Comparison of ENCODE assay signal across 7 cellular contexts in genomic region chr16:56600398-56600999, GRCh38. TPM values are rescaled to one million over a fixed set of nuclear protein-coding genes. Genes with fewer than 3 reads are reported as not detected.
DNase-seq lines count a peak whose midpoint lies in the region; ATAC-seq and TF ChIP-seq lines count a peak whose summit lies in the region.

No MANE protein-coding gene starts in this region.

- intact Hi-C loops in posterior vena cava (cut with DNase I), result no loop called here

- H3K9me3 Mint-ChIP-seq in mesothelial cell of epicardium, result peaks cover 12% of the 10 kb centered on the region

- H3K36me3 Mint-ChIP-seq in mesothelial cell of epicardium, result no peaks in the 10 kb centered on the region

- CTCF ChIA-PET in HEK293 (lab: Yijun Ruan, JAX) (interaction anchor here (0.5 to 6.0 kb wide), 16 partner anchors 9 to 813 kb away, joined by 3 to 40 read pairs (median 3); no protein-coding TSS in a partner anchor), RWPE1 (lab: Yijun Ruan, JAX) (interaction anchor here (0.6 to 1.2 kb wide), 17 partner anchors 9 to 1391 kb away, joined by 3 to 14 read pairs (median 3); partner anchors contain the start of gene MT1E)

- peaks cover 45% of the 10 kb centered on the region for H3K27me3 Mint-ChIP-seq in mesothelial cell of epicardium (ENCODE audit: low read depth)

- H3K4me3 Mint-ChIP-seq in mesothelial cell of epicardium, result no peak overlapping the region

- H3K27ac Mint-ChIP-seq in mesothelial cell of epicardium, result no peak overlapping the region

- TF ChIP-seq CTCF in HEK293 (tag by site-specific recombination; IDR thresholded peaks at IDR 0.05) (peak; percentile 42; the same call in 1 of the 2 replicates), RWPE1 (conservative IDR thresholded peaks at IDR 0.05; ENCODE audit: low read depth) (peak; percentile 82), mesothelial cell of epicardium (IDR thresholded peaks at IDR 0.05; ENCODE audit: unreplicated experiment) (peak; percentile 18)

- no peak overlapping the region for H3K4me3 ChIP-seq in HEK293 (ENCODE audit: low read depth, low read length)

- H3K27ac ChIP-seq in HEK293 (ENCODE audit: extremely low read depth, low read depth, low read length), result no peak overlapping the region
- H3K27ac ChIP-seq in RWPE1, result no peak overlapping the region

- no peak for ATAC-seq in HG03039 (IDR thresholded peaks at IDR 0.05; ENCODE audit: unreplicated experiment)

- DNase-seq in D341Med (ENCODE audit: low spot score) (peak; percentile 64), RWPE1 (ENCODE audit: low spot score) (peak; percentile 62), dermis blood vessel endothelial cell (peak; percentile 76), mesothelial cell of epicardium (ENCODE audit: low spot score in 2 of 2, unreplicated experiment in 2 of 2) (no peak), posterior vena cava (ENCODE audit: low spot score) (no peak)

- no peaks in the 10 kb centered on the region for H3K36me3 ChIP-seq in HEK293 (ENCODE audit: control insufficient read depth in 2 of 2, insufficient read depth in 1 of 2, low read length in 2 of 2)

- no peaks in the 10 kb centered on the region for H3K4me1 ChIP-seq in HEK293 (ENCODE audit: control insufficient read depth, insufficient read depth, low read length)

- H3K4me1 Mint-ChIP-seq in mesothelial cell of epicardium, result no peaks in the 10 kb centered on the region

- no peaks in the 10 kb centered on the region for H3K9me3 ChIP-seq in HEK293 (ENCODE audit: control insufficient read depth, insufficient read depth, low read depth, low read length)

- POLR2A ChIA-PET in HEK293 (lab: Yijun Ruan, JAX), result interaction anchor here (0.9 kb wide), 1 partner anchor 18 kb away, joined by 3 read pairs; no protein-coding TSS in a partner anchor
- POLR2A ChIA-PET in RWPE1 (lab: Yijun Ruan, JAX; ENCODE audit: low non-redundant PET), result no interaction called here

TF ChIP-seq in HEK293, 187 proteins besides CTCF, POLR2A, EP300 and RAD21:
- TF ChIP-seq PRDM4 (tag by site-specific recombination; IDR thresholded peaks at IDR 0.05) (0 out of 2 replicates have a peak, but pooled peaks have one; percentile 20), PRDM2 (tag by site-specific recombination; IDR thresholded peaks at IDR 0.05; ENCODE audit: borderline replicate concordance) (no peak)

RNA-seq across cellular contexts. Expression of gene MT2A, which starts 7.9 kb away (rescaled TPM):
- total RNA-seq in dermis blood vessel endothelial cell, result 21.3 and 82.5 TPM in 2 replicates
- total RNA-seq in mesothelial cell of epicardium, result 4.4 to 5.7 TPM (median 5.3 TPM) in 3 replicates
- total RNA-seq in posterior vena cava, result 1,000 to 10,000 TPM in 1 of 2 donors, 100 to 1,000 TPM in 1; 643 to 1,788 TPM

RNA-seq across cellular contexts. Expression of gene MT3, which starts 11.2 kb away (rescaled TPM):
- total RNA-seq in dermis blood vessel endothelial cell (not detected in 2 replicates), mesothelial cell of epicardium (not detected in 3 replicates), posterior vena cava (not detected)

RNA-seq across cellular contexts. Expression of gene MT1E, which starts 25.1 kb away (rescaled TPM):
- total RNA-seq in dermis blood vessel endothelial cell (13.8 and 103 TPM in 2 replicates), mesothelial cell of epicardium (0.99 TPM in 1 of 3 replicates, not detected in the others), posterior vena cava (100 to 1,000 TPM; 240 to 379 TPM)

RNA-seq across cellular contexts. Expression of gene MT1M, which starts 32.0 kb away (rescaled TPM):
- total RNA-seq in dermis blood vessel endothelial cell (0.34 and 0.98 TPM in 2 replicates), mesothelial cell of epicardium (not detected in 3 replicates), posterior vena cava (100 to 1,000 TPM in 1 of 2 donors, 10 to 100 TPM in 1; 82.2 to 146 TPM)

RNA-seq across cellular contexts. Expression of gene MT4, which starts 35.6 kb away (rescaled TPM):
- total RNA-seq in dermis blood vessel endothelial cell (not detected in 2 replicates), mesothelial cell of epicardium (not detected in 3 replicates), posterior vena cava (not detected)

Comparison
In these comparisons a context has a peak if more than half of its experiments do, and no peak if none do; other contexts are left out.
1. DNase-seq: peak in D341Med (single experiment), RWPE1 (single experiment) and dermis blood vessel endothelial cell (single experiment); none in mesothelial cell of epicardium (0 of 2) and posterior vena cava (single experiment).
2. CTCF ChIP-seq: peak in every context shown above with its lines; median percentile 82 in RWPE1; 42 in HEK293; 18 in mesothelial cell of epicardium.